8 cellular contexts compared by ENCODE assay signal in genomic region chr5:62305358-62305714, GRCh38. TPM values are rescaled to one million over a fixed set of nuclear protein-coding genes. Genes with fewer than 3 reads are reported as not detected.
DNase-seq lines count a peak whose midpoint lies in the region; ATAC-seq, FAIRE-seq and TF ChIP-seq lines count a peak whose summit lies in the region.

No MANE protein-coding gene starts in this region.

- CTCF ChIA-PET in Calu3 (lab: Charles Lee) = interaction anchor here (1.3 kb wide), 1 partner anchor 37 kb away, joined by 4 read pairs; no protein-coding TSS in a partner anchor

- H3K4me3 Mint-ChIP-seq in Calu3 (ENCODE audit: low read depth, unreplicated experiment) = peak overlapping the region; percentile 87

- TF ChIP-seq CTCF in Calu3 (IDR thresholded peaks at IDR 0.05; ENCODE audit: unreplicated experiment) = no peak
- TF ChIP-seq CTCF in OCI-LY3 (IDR thresholded peaks at IDR 0.05; ENCODE audit: low read depth, low read length) = no peak
- no peak for TF ChIP-seq CTCF in pancreas (IDR thresholded peaks at IDR 0.05)

- H3K27me3 Mint-ChIP-seq in Calu3 (ENCODE audit: unreplicated experiment) = no peaks in the 10 kb centered on the region

- peak overlapping the region; percentile 87 for H3K4me2 ChIP-seq in OCI-LY3 (ENCODE audit: low read length)

- no peaks in the 10 kb centered on the region for H3K9me3 Mint-ChIP-seq in Calu3 (ENCODE audit: low read depth, unreplicated experiment)

- peaks cover 41% of the 10 kb centered on the region for H3K79me2 ChIP-seq in OCI-LY3 (ENCODE audit: low read length)

- H3K9ac ChIP-seq in OCI-LY3 (ENCODE audit: low read length) (peak overlapping the region; percentile 66), endocrine pancreas (ENCODE audit: control insufficient read depth, insufficient read depth, low read length) (peak overlapping the region; percentile 45)

- peaks cover 18% of the 10 kb centered on the region for H3K4me1 Mint-ChIP-seq in Calu3 (ENCODE audit: low read depth, unreplicated experiment)

- H3K36me3 ChIP-seq in OCI-LY3 (replicated peaks; ENCODE audit: low read depth, low read length) (peaks cover 12% of the 10 kb centered on the region), endocrine pancreas (ENCODE audit: control insufficient read depth, insufficient read depth, low read length) (no peaks in the 10 kb centered on the region), pancreas (no peaks in the 10 kb centered on the region)

- DNase-seq in Calu3 (no peak), pancreas (no peak), islet precursor cell (no peak), OCI-M1 (lab: John Stamatoyannopoulos, UW) (no peak), T1000 (lab: John Stamatoyannopoulos, UW) (no peak), EL (no peak)

- peaks cover 18% of the 10 kb centered on the region for H3K4me1 ChIP-seq in OCI-LY3 (ENCODE audit: low read length)
- peaks cover 6% of the 10 kb centered on the region for H3K4me1 ChIP-seq in endocrine pancreas (ENCODE audit: control insufficient read depth, insufficient read depth, low read length)
- peaks cover 0 to 14% (median 5%) of the 10 kb centered on the region in 3 donors for H3K4me1 ChIP-seq in pancreas

- H3K36me3 Mint-ChIP-seq in Calu3 (ENCODE audit: insufficient read depth, unreplicated experiment) = peaks cover 34% of the 10 kb centered on the region

- WGBS in pancreas, 2 donors = 37 to 42% methylated on average over 4 of the region's 4 CpGs

- ATAC-seq in pancreas = no peak

- peak overlapping the region; percentile 73 for H2AFZ ChIP-seq in OCI-LY3 (ENCODE audit: low read depth, low read length)

- H3K27me3 ChIP-seq in OCI-LY3 (ENCODE audit: low read depth, low read length) (no peaks in the 10 kb centered on the region), endocrine pancreas (ENCODE audit: control insufficient read depth, insufficient read depth, low read length) (no peaks in the 10 kb centered on the region), pancreas (no peaks in the 10 kb centered on the region)

- no peak for FAIRE-seq in pancreas (lab: Jason Lieb, UNC)

- H3K9me3 ChIP-seq in OCI-LY3 (ENCODE audit: insufficient read depth, low read length) = no peaks in the 10 kb centered on the region
- no peaks in the 10 kb centered on the region for H3K9me3 ChIP-seq in endocrine pancreas (ENCODE audit: control insufficient read depth, low read length)
- H3K9me3 ChIP-seq in pancreas = no peaks in the 10 kb centered on the region

- no peak overlapping the region for H3K27ac Mint-ChIP-seq in Calu3 (ENCODE audit: unreplicated experiment)

- H3K4me3 ChIP-seq in OCI-LY3 (ENCODE audit: low read length) (peak overlapping the region; percentile 90), endocrine pancreas (ENCODE audit: control insufficient read depth, insufficient read depth, low read length) (peak overlapping the region; percentile 49), pancreas (peak overlapping the region; percentile 79 to 96 (median 94))

- H3K27ac ChIP-seq in OCI-LY3 (ENCODE audit: low read length) (peak overlapping the region; percentile 76), pancreas (peak overlapping the region; percentile 56 to 92 (median 82))

- intact Hi-C loops in Calu3 (cut with micrococcal nuclease; ENCODE audit: unreplicated experiment) = loop anchor here (2.0 to 5.0 kb wide), 2 partner anchors 29 to 38 kb away; no protein-coding TSS in a partner anchor
- intact Hi-C loops in pancreas (cut with DNase I) = no loop called here

- H4K20me1 ChIP-seq in OCI-LY3 (ENCODE audit: insufficient read depth, low read length) = peaks cover 26% of the 10 kb centered on the region

- TSS peak; percentile 77 for BruUV-seq in Calu3 (replicated peaks; lab: Mats Ljungman, UMichigan)

RNA-seq across cellular contexts. Expression of gene KIF2A, which starts 0.7 kb away (rescaled TPM):
- total RNA-seq in Calu3 (2022) (76.9 and 81.4 TPM in 2 replicates), pancreas (10 to 100 TPM; 13.6 to 24.5 (median 16.6) TPM)
- 1 to 10 TPM; 3.7 to 4.5 TPM for polyA plus RNA-seq in pancreas
